ENCODE assay signal across 8 cellular contexts in the genomic region with DNA sequence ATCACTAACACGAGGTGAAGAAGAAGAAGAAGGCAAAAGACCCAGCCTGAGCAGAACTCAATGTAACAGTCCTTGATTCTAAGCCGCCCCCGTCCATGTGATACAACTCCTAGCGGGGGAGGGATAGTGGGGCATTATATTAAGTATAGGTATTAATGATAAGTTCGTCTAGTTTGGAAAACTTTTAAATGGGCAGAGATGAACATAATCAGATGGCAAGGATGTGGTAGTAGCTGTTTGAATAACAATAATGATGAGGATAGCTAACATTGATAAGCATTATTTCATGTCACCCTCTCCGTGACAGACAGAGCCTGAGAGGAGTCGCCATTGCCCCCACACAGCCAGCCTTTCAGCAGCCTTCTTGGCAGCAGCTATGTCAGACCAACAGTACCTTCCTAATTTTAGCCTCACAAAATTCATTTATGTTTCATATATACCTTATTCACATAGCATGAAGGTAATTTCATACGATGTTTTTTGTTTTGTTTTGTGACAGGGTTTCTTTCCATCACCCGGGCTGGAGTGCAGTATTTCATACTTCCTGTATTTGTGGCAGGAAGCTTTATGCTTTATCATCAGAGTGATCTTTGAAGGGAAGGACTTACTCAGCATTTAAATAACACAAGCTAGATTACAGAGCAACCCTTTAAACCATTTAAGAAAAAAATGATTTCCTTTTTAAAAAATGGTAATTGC.
DNase-seq lines count a peak whose midpoint lies in the region; ATAC-seq and TF ChIP-seq lines count a peak whose summit lies in the region.

No MANE protein-coding gene starts in this region.

- peaks cover 62% of the 10 kb centered on the region for H3K79me2 ChIP-seq in parathyroid adenoma

- no peaks in the 10 kb centered on the region for H3K9me3 ChIP-seq in colonic mucosa
- no peaks in the 10 kb centered on the region for H3K9me3 ChIP-seq in parathyroid adenoma (ENCODE audit: control insufficient read depth, low read length)
- no peaks in the 10 kb centered on the region for H3K9me3 ChIP-seq in ovary

- intact Hi-C loops in colonic mucosa (cut with DNase I) (no loop called here), ovary (cut with DNase I) (no loop called here)

- H3K36me3 ChIP-seq in colonic mucosa, result no peaks in the 10 kb centered on the region
- H3K36me3 ChIP-seq in parathyroid adenoma (ENCODE audit: control insufficient read depth, insufficient read depth, low read length), result no peaks in the 10 kb centered on the region
- no peaks in the 10 kb centered on the region for H3K36me3 ChIP-seq in ovary

- no peak overlapping the region for H2AFZ ChIP-seq in parathyroid adenoma

- TF ChIP-seq CTCF in colonic mucosa (IDR thresholded peaks at IDR 0.05) (no peak), parathyroid adenoma (IDR thresholded peaks at IDR 0.05) (no peak), ovary (IDR thresholded peaks at IDR 0.05) (no peak)

- peak; percentile 43 for DNase-seq in SW480 (ENCODE audit: low spot score)
- DNase-seq in colonic mucosa, result no peak
- DNase-seq in ovary, result no peak

- no peak for TF ChIP-seq POLR2A in ovary (IDR thresholded peaks at IDR 0.05)

- H3K27ac ChIP-seq in colonic mucosa (peak overlapping the region; percentile 51), parathyroid adenoma (peak overlapping the region; percentile 55), ovary (no peak overlapping the region)

- no peak overlapping the region for H3K4me3 ChIP-seq in colonic mucosa
- H3K4me3 ChIP-seq in parathyroid adenoma (ENCODE audit: low read depth, low read length), result peak overlapping the region; percentile 21
- no peak overlapping the region for H3K4me3 ChIP-seq in ovary

- H3K9ac ChIP-seq in colonic mucosa (ENCODE audit: low read depth in 2 of 2, low read length in 2 of 2) (peak overlapping the region in 1 of 2 donors; percentile 66), parathyroid adenoma (no peak overlapping the region)

- WGBS in ovary, 3 donors, result 53 to 57% (median 56%) methylated on average over 9 of the region's 9 CpGs

- H3K27me3 ChIP-seq in colonic mucosa (no peaks in the 10 kb centered on the region), parathyroid adenoma (ENCODE audit: control insufficient read depth, insufficient read depth, low read length) (no peaks in the 10 kb centered on the region), ovary (no peaks in the 10 kb centered on the region)

- ATAC-seq in HG03095 (IDR thresholded peaks at IDR 0.05; ENCODE audit: unreplicated experiment) (peak; percentile 21), GM21576 (IDR thresholded peaks at IDR 0.05; ENCODE audit: unreplicated experiment) (no peak), GM18519 (IDR thresholded peaks at IDR 0.05; ENCODE audit: low FRiP score, unreplicated experiment) (no peak), GM18870 (IDR thresholded peaks at IDR 0.05; ENCODE audit: unreplicated experiment) (no peak)

- H3K4me2 ChIP-seq in parathyroid adenoma (ENCODE audit: low read length), result peak overlapping the region; percentile 52

- peaks cover 18% of the 10 kb centered on the region for H3K4me1 ChIP-seq in colonic mucosa
- H3K4me1 ChIP-seq in parathyroid adenoma, result peaks cover 14% of the 10 kb centered on the region
- H3K4me1 ChIP-seq in ovary (ENCODE audit: insufficient read depth), result peaks cover 1% of the 10 kb centered on the region

- TF ChIP-seq EP300 in ovary (IDR thresholded peaks at IDR 0.05), result no peak

Comparison
In these comparisons a context has a peak if more than half of its experiments do, and no peak if none do; other contexts are left out.
1. H3K27ac ChIP-seq: peak in colonic mucosa (single experiment) and parathyroid adenoma (single experiment); none in ovary (0 of 2).